8 cellular contexts compared by ENCODE assay signal in genomic region chr4:71553605-71554004, GRCh38.
A peak's percentile ranks its signal among the peaks of the same experiment; 100 is the strongest.
DNase-seq lines count a peak whose midpoint lies in the region; FAIRE-seq and TF ChIP-seq lines count a peak whose summit lies in the region.

No MANE protein-coding gene starts in this region.

- no peaks in the 10 kb centered on the region for H3K36me3 ChIP-seq in HEK293 (ENCODE audit: control insufficient read depth in 2 of 2, insufficient read depth in 1 of 2, low read length in 2 of 2)
- H3K36me3 ChIP-seq in hepatocyte (replicated peaks; ENCODE audit: insufficient read depth, low read depth): no peaks in the 10 kb centered on the region

- H3K9me3 ChIP-seq in HEK293 (ENCODE audit: control insufficient read depth, insufficient read depth, low read depth, low read length) (no peaks in the 10 kb centered on the region), hepatocyte (ENCODE audit: low read depth) (no peaks in the 10 kb centered on the region)

- H3K4me1 ChIP-seq in HEK293 (ENCODE audit: control insufficient read depth, insufficient read depth, low read length) (no peaks in the 10 kb centered on the region), hepatocyte (ENCODE audit: insufficient read depth) (peaks cover 18% of the 10 kb centered on the region)

- FAIRE-seq in urothelium cell line (lab: Jason Lieb, UNC): no peak

- CTCF ChIA-PET in HEK293 (lab: Yijun Ruan, JAX): interaction anchor here (0.6 to 1.6 kb wide), 9 partner anchors 9 to 465 kb away, joined by 3 to 7 read pairs (median 4); no protein-coding TSS in a partner anchor

- H3K4me2 ChIP-seq in hepatocyte: no peak overlapping the region

- H3K4me3 ChIP-seq in HEK293 (ENCODE audit: low read depth, low read length) (no peak overlapping the region), hepatocyte (no peak overlapping the region)

- POLR2A ChIA-PET in HEK293 (lab: Yijun Ruan, JAX): no interaction called here

- H3K27ac ChIP-seq in C4-2B: no peak overlapping the region
- H3K27ac ChIP-seq in HEK293 (ENCODE audit: extremely low read depth, low read depth, low read length): no peak overlapping the region
- H3K27ac ChIP-seq in hepatocyte: no peak overlapping the region

- H2AFZ ChIP-seq in hepatocyte: no peak overlapping the region

- no peaks in the 10 kb centered on the region for H3K9me2 ChIP-seq in hepatocyte (replicated peaks; ENCODE audit: insufficient read depth)

- no peaks in the 10 kb centered on the region for H4K20me1 ChIP-seq in hepatocyte (ENCODE audit: insufficient read depth, poor library complexity, severe bottlenecking)

- peak; percentile 20 for DNase-seq in SHP77 treated with DMSO at 0.1 percent for 48 hours (lab: John Stamatoyannopoulos, UW)
- DNase-seq in hepatocyte (ENCODE audit: low spot score): peak; percentile 46
- DNase-seq in urothelium cell line (ENCODE audit: low spot score): peak; percentile 29
- DNase-seq in activated CD4-positive, alpha-beta T cell treated with anti-CD3 and anti-CD28 coated beads, Interleukin-2, amount 50 U/mL, for 4 hours: no peak
- DNase-seq in NCI-H2227 treated with DMSO at 0.1 percent for 48 hours (lab: John Stamatoyannopoulos, UW): no peak
- no peak for DNase-seq in NCI-H2196 (lab: John Stamatoyannopoulos, UW; ENCODE audit: unreplicated experiment)

- H3K79me2 ChIP-seq in hepatocyte: no peaks in the 10 kb centered on the region

- WGBS in hepatocyte (ENCODE audit: low lambda C conversion rate, missing lambda C conversion rate): 37% methylated on average over 1 of the region's 1 CpG

- TF ChIP-seq CTCF in C4-2B (conservative IDR thresholded peaks at IDR 0.05) (peak; percentile 72), HEK293 (tag by site-specific recombination; IDR thresholded peaks at IDR 0.05) (no peak), hepatocyte (IDR thresholded peaks at IDR 0.05; ENCODE audit: poor library complexity) (peak; percentile 57)

- H3K27me3 ChIP-seq in hepatocyte: no peaks in the 10 kb centered on the region

TF ChIP-seq in HEK293, 187 proteins besides CTCF, POLR2A, EP300 and RAD21:
- TF ChIP-seq ZNF654 (tag by site-specific recombination; IDR thresholded peaks at IDR 0.05; ENCODE audit: low read depth) (peak; percentile 27; the same call in 1 of the 2 replicates), ZNF777 (tag by site-specific recombination; IDR thresholded peaks at IDR 0.05; ENCODE audit: borderline replicate concordance) (no peak)
TF ChIP-seq in HEK293: peak in this region for 1.

Comparison
In these comparisons a context has a peak if more than half of its experiments do, and no peak if none do; other contexts are left out.
1. DNase-seq: peak in SHP77 treated with DMSO at 0.1 percent for 48 hours (single experiment), hepatocyte (single experiment) and urothelium cell line (single experiment); none in activated CD4-positive, alpha-beta T cell treated with anti-CD3 and anti-CD28 coated beads, Interleukin-2, amount 50 U/mL, for 4 hours (0 of 2), NCI-H2227 treated with DMSO at 0.1 percent for 48 hours (single experiment) and NCI-H2196 (single experiment).